Comparison of ENCODE assay signal across 22 cellular contexts in the genomic region with DNA sequence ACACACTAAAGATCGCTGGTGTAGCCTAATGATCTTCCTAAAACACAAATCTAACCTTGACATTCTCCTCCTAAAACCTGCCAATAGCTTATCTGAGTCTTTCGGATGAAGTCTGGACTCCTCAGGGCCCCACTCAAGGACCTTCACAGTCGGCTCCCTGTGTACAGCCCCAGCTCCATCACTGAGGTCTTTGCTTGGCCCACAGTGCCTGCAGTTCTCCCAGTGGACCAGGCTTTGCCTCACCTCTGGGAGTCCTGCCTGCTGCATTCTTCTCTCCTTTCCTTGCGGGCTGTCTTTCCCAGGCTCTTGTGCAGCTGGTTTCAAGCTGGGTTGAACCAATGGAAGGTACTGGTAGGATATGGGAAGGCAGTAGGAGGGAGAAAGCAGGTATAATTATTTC.
A peak's percentile ranks its signal among the peaks of the same experiment; 100 is the strongest.
DNase-seq lines count a peak whose midpoint lies in the region; ATAC-seq, FAIRE-seq and TF ChIP-seq lines count a peak whose summit lies in the region.
"Had no signal": no experiment of that assay in that cellular context is flagged by ENCODE, and none has a peak within 500 bp of the region (broad histone marks: within the 10 kb centered on the region; RNA-seq: fewer than 3 reads in every experiment).

No MANE protein-coding gene starts in this region.

- POLR2A ChIA-PET in A549 (lab: Yijun Ruan, JAX) (no interaction called here), GM10248 (lab: Yijun Ruan, JAX) (no interaction called here)

- H2BK15ac ChIP-seq in neuronal stem cell (ENCODE audit: low read length): no peak overlapping the region

- no peak overlapping the region for H3K4ac ChIP-seq in neuronal stem cell (ENCODE audit: low read length)

- no peaks in the 10 kb centered on the region for H4K20me1 ChIP-seq in MM.1S (ENCODE audit: insufficient read depth, low read length)
- H4K20me1 ChIP-seq: BLaER1 treated with 17β-estradiol and CSF1 and Interleukin-3, amounts not matched to agents 10 nM and 100 nM had no signal

- H3K79me1 ChIP-seq in neuronal stem cell (ENCODE audit: low read depth, low read length): no peaks in the 10 kb centered on the region

- H2AK5ac ChIP-seq in neuronal stem cell (ENCODE audit: low read depth, low read length): no peak overlapping the region

- H3K27ac ChIP-seq in A549: no peak overlapping the region
- no peak overlapping the region for H3K27ac ChIP-seq in MM.1S (ENCODE audit: low read length)
- H3K27ac ChIP-seq in neuronal stem cell (replicated peaks; ENCODE audit: low read length): no peak overlapping the region
- H3K27ac ChIP-seq: BLaER1 treated with 17β-estradiol and CSF1 and Interleukin-3, amounts not matched to agents 10 nM and 100 nM; C4-2B had no signal

- H3K27me3 ChIP-seq in MM.1S (replicated peaks; ENCODE audit: insufficient read depth, low read length) (no peaks in the 10 kb centered on the region), neuronal stem cell (ENCODE audit: control insufficient read depth in 3 of 3, insufficient read depth in 3 of 3, low read depth in 1 of 3, low read length in 3 of 3) (no peaks in the 10 kb centered on the region)
- H3K27me3 ChIP-seq: BLaER1 treated with 17β-estradiol and CSF1 and Interleukin-3, amounts not matched to agents 10 nM and 100 nM had no signal

- no peak for TF ChIP-seq POLR2A in A549 (IDR thresholded peaks at IDR 0.05; ENCODE audit: low read length)

- H3F3A ChIP-seq in MM.1S (ENCODE audit: insufficient read depth, low read length): no peaks in the 10 kb centered on the region

- H3K23ac ChIP-seq in neuronal stem cell (ENCODE audit: low read depth, low read length, poor library complexity): no peak overlapping the region

- DNase-seq in A549 (ENCODE audit: low read depth in 1 of 2, low spot score in 1 of 2) (no peak), MM.1S (no peak), neuronal stem cell (ENCODE audit: low spot score) (no peak), GM10248 (ENCODE audit: extremely low spot score) (no peak)
- DNase-seq: 8988T; AML-193; Caco-2; Calu3; CD4-positive, alpha-beta T cell; CD8-positive, alpha-beta T cell; DMS79 treated with DMSO at 0.1 percent for 48 hours; GF-D8 had no signal

- H3K79me2 ChIP-seq in MM.1S (ENCODE audit: low read length): no peaks in the 10 kb centered on the region

- 34% methylated on average over 4 of the region's 4 CpGs for WGBS in A549 (ENCODE audit: missing lambda C conversion rate)
- WGBS in neuronal stem cell (ENCODE audit: extremely low coverage in 2 of 2, insufficient read length in 2 of 2, insufficient replicate concordance in 1 of 2), 2 donors: no CpG with 5 or more reads among the region's 4 CpGs

- H3K36me3 ChIP-seq in MM.1S (replicated peaks; ENCODE audit: insufficient read depth, low read length) (no peaks in the 10 kb centered on the region), neuronal stem cell (replicated peaks in 1 of 2; ENCODE audit: control insufficient read depth in 2 of 2, insufficient read depth in 2 of 2, low read length in 2 of 2) (no peaks in the 10 kb centered on the region)
- H3K36me3 ChIP-seq: BLaER1 treated with 17β-estradiol and CSF1 and Interleukin-3, amounts not matched to agents 10 nM and 100 nM had no signal

- H2BK120ac ChIP-seq in neuronal stem cell (ENCODE audit: low read depth, low read length): no peak overlapping the region

- H3K4me3 ChIP-seq in A549 (no peak overlapping the region), MM.1S (ENCODE audit: low read length) (no peak overlapping the region), neuronal stem cell (ENCODE audit: low read length in 2 of 2) (peak overlapping the region in 1 of 2 donors; percentile 39)
- H3K4me3 ChIP-seq: BLaER1 treated with 17β-estradiol and CSF1 and Interleukin-3, amounts not matched to agents 10 nM and 100 nM; GM12878 had no signal

- CTCF ChIA-PET in A549 (lab: Yijun Ruan, JAX) (no interaction called here), GM10248 (lab: Yijun Ruan, JAX) (no interaction called here)

- peak overlapping the region; percentile 36 for H3K18ac ChIP-seq in neuronal stem cell (ENCODE audit: low read length)

- H3K9ac ChIP-seq in MM.1S (ENCODE audit: low read length): no peak overlapping the region
- no peak overlapping the region for H3K9ac ChIP-seq in neuronal stem cell (ENCODE audit: low read depth, low read length, poor library complexity)
- H3K9ac ChIP-seq: BLaER1 treated with 17β-estradiol and CSF1 and Interleukin-3, amounts not matched to agents 10 nM and 100 nM had no signal

- no peak overlapping the region for H2BK5ac ChIP-seq in neuronal stem cell (ENCODE audit: low read length)

- no peak for TF ChIP-seq EP300 in A549 (IDR thresholded peaks at IDR 0.05)

- H3K4me1 ChIP-seq in A549: no peaks in the 10 kb centered on the region
- H3K4me1 ChIP-seq in MM.1S (ENCODE audit: low read length): no peaks in the 10 kb centered on the region
- no peaks in the 10 kb centered on the region for H3K4me1 ChIP-seq in neuronal stem cell (ENCODE audit: control insufficient read depth in 2 of 2, insufficient read depth in 1 of 2, low read depth in 1 of 2, low read length in 2 of 2)
- H3K4me1 ChIP-seq: BLaER1 treated with 17β-estradiol and CSF1 and Interleukin-3, amounts not matched to agents 10 nM and 100 nM; Caco-2 had no signal

- H3K4me2 ChIP-seq in A549 (no peak overlapping the region), MM.1S (ENCODE audit: low read depth, low read length) (no peak overlapping the region), neuronal stem cell (ENCODE audit: insufficient read depth, low read length, poor library complexity, severe bottlenecking) (no peak overlapping the region)
- H3K4me2 ChIP-seq: BLaER1 treated with 17β-estradiol and CSF1 and Interleukin-3, amounts not matched to agents 10 nM and 100 nM had no signal

- ATAC-seq in A549 (peak; percentile 45 to 53; a peak in 5 of 6 replicates), GM19023 (IDR thresholded peaks at IDR 0.05; ENCODE audit: unreplicated experiment) (no peak)
- ATAC-seq: CD8-positive, alpha-beta T cell; GM12878 had no signal

- TF ChIP-seq CTCF in A549 (IDR thresholded peaks at IDR 0.05): no peak
- TF ChIP-seq CTCF in MM.1S (IDR thresholded peaks at IDR 0.05; ENCODE audit: low read length): no peak
- TF ChIP-seq CTCF in GM10248 (IDR thresholded peaks at IDR 0.05; ENCODE audit: control extremely low read depth, extremely low read depth, low read depth, missing control alignments): no peak

- no peaks in the 10 kb centered on the region for H3K9me3 ChIP-seq in A549
- no peaks in the 10 kb centered on the region for H3K9me3 ChIP-seq in MM.1S (replicated peaks; ENCODE audit: insufficient read depth, low read length)
- H3K9me3 ChIP-seq in neuronal stem cell (replicated peaks in 1 of 2; ENCODE audit: control insufficient read depth in 2 of 2, insufficient read depth in 1 of 2, low read depth in 1 of 2, low read length in 2 of 2): no peaks in the 10 kb centered on the region
- H3K9me3 ChIP-seq: BLaER1 treated with 17β-estradiol and CSF1 and Interleukin-3, amounts not matched to agents 10 nM and 100 nM; Caco-2 had no signal

- H2AFZ ChIP-seq in MM.1S (ENCODE audit: low read length) (peak overlapping the region; percentile 41; the same call in 1 of the 2 replicates), neuronal stem cell (ENCODE audit: low read length) (no peak overlapping the region)

- H3K9me2 ChIP-seq in MM.1S (replicated peaks; ENCODE audit: insufficient read depth, low read length): no peaks in the 10 kb centered on the region

- H4K91ac ChIP-seq in neuronal stem cell (ENCODE audit: low read depth, low read length, poor library complexity): no peak overlapping the region

- no peak overlapping the region for H3K14ac ChIP-seq in neuronal stem cell (ENCODE audit: low read length)

- no peak for TF ChIP-seq RAD21 in A549 (conservative IDR thresholded peaks at IDR 0.05 in 1 of 2, IDR thresholded peaks at IDR 0.05 in 1 of 2)

- FAIRE-seq in A549 (lab: Jason Lieb, UNC): no peak
- FAIRE-seq: A204.1, D721Med, G401.6, GM12878, GM12892, GM18507, GM19239 had no signal

- H4K8ac ChIP-seq in neuronal stem cell (ENCODE audit: low read depth, low read length): no peak overlapping the region

- no peak overlapping the region for H2BK12ac ChIP-seq in neuronal stem cell (ENCODE audit: low read length)

TF ChIP-seq in A549, 52 proteins besides CTCF, POLR2A, EP300 and RAD21:
- TF ChIP-seq, protein P1, sequence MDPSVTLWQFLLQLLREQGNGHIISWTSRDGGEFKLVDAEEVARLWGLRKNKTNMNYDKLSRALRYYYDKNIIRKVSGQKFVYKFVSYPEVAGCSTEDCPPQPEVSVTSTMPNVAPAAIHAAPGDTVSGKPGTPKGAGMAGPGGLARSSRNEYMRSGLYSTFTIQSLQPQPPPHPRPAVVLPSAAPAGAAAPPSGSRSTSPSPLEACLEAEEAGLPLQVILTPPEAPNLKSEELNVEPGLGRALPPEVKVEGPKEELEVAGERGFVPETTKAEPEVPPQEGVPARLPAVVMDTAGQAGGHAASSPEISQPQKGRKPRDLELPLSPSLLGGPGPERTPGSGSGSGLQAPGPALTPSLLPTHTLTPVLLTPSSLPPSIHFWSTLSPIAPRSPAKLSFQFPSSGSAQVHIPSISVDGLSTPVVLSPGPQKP (IDR thresholded peaks at IDR 0.05; ENCODE audit: low read depth, low read length): no peak
- TF ChIP-seq RNF2 (IDR thresholded peaks at IDR 0.05; ENCODE audit: borderline replicate concordance, low read depth): no peak
